Comparison of ENCODE assay signal across 8 cellular contexts in genomic region chr11:75351541-75352416, GRCh38. TPM values are rescaled to one million over a fixed set of nuclear protein-coding genes. Genes with fewer than 3 reads are reported as not detected.
DNase-seq lines count a peak whose midpoint lies in the region; ATAC-seq, FAIRE-seq and TF ChIP-seq lines count a peak whose summit lies in the region.

ARRB1 (minus strand) TSS chr11:75351661; CDS start chr11:75351607, 54 bp downstream.

- BruUV-seq in K562 (replicated peaks; lab: Mats Ljungman, UMichigan): TSS peak; percentile 87

- peak; percentile 49 to 84 (median 74) for DNase-seq in CD4-positive, CD25-positive, alpha-beta regulatory T cell
- DNase-seq in HTR-8/SVneo (ENCODE audit: insufficient read length, low spot score) (no peak), T-helper 22 cell (ENCODE audit: low read depth) (peak; percentile 61), K562 (ENCODE audit: extremely low read depth in 1 of 4, low spot score in 3 of 4) (peak; percentile 89 to 93 (median 92)), sigmoid colon (peak; percentile 82), RCC 7860 (ENCODE audit: low spot score) (no peak)

- H3K9ac ChIP-seq in K562 (ENCODE audit: insufficient read depth in 1 of 2, low read depth in 2 of 2, low read length in 2 of 2) (peak within 1 kb of the TSS; percentile 86 to 99), iPS-15b (ENCODE audit: low read depth, low read length) (peak within 1 kb of the TSS; percentile 65)

- H3K4me2 ChIP-seq in K562 (ENCODE audit: insufficient read depth, low read length): peak within 1 kb of the TSS; percentile 100

- peak; percentile 73; the same call in 1 of the 2 replicates for TF ChIP-seq POLR2A in K562 (conservative IDR thresholded peaks at IDR 0.05)
- peak in 1 of 2 donors; percentile 10 for TF ChIP-seq POLR2A in sigmoid colon (IDR thresholded peaks at IDR 0.05)

- WGBS in K562 (ENCODE audit: insufficient coverage, low coverage, missing lambda C conversion rate): under 1% methylated on average over 28 of the region's 95 CpGs
- 1% methylated on average over 95 of the region's 95 CpGs for WGBS in sigmoid colon, 2 donors

- no peaks in the 10 kb centered on the region for H3K27me3 ChIP-seq in CD4-positive, CD25-positive, alpha-beta regulatory T cell (ENCODE audit: control insufficient read depth, insufficient read depth, low read length)
- H3K27me3 ChIP-seq in K562 (ENCODE audit: control insufficient read depth in 2 of 2, insufficient read depth in 2 of 2, low read length in 2 of 2) (no peaks in the 10 kb centered on the region), iPS-15b (ENCODE audit: control insufficient read depth, insufficient read depth, low read length) (peaks cover 5% of the 10 kb centered on the region), sigmoid colon (no peaks in the 10 kb centered on the region)

- ATAC-seq in CD4-positive, CD25-positive, alpha-beta regulatory T cell (ENCODE audit: low read depth in 2 of 2): peak; percentile 70 to 72
- ATAC-seq in K562 (peak; percentile 85), HG03571 (IDR thresholded peaks at IDR 0.05; ENCODE audit: unreplicated experiment) (no peak)

- peaks cover 13 to 71% (median 41%) of the 10 kb centered on the region in 4 donors for H3K4me1 Mint-ChIP-seq in CD4-positive, CD25-positive, alpha-beta regulatory T cell

- peak; percentile 36; the same call in 1 of the 2 replicates for TF ChIP-seq EP300 in K562 (IDR thresholded peaks at IDR 0.05; ENCODE audit: low read length)
- TF ChIP-seq EP300 in sigmoid colon (IDR thresholded peaks at IDR 0.05): no peak

- no peaks in the 10 kb centered on the region for H3K36me3 ChIP-seq in CD4-positive, CD25-positive, alpha-beta regulatory T cell (ENCODE audit: control insufficient read depth, insufficient read depth, low read length)
- H3K36me3 ChIP-seq in K562 (ENCODE audit: control insufficient read depth, insufficient read depth, low read length): peaks cover 17% of the 10 kb centered on the region; the same call in 1 of the 3 replicates
- H3K36me3 ChIP-seq in iPS-15b (ENCODE audit: control insufficient read depth, insufficient read depth, low read length): no peaks in the 10 kb centered on the region
- no peaks in the 10 kb centered on the region for H3K36me3 ChIP-seq in sigmoid colon

- POLR2A ChIA-PET in K562 (lab: Yijun Ruan, JAX): interaction anchor here (0.5 to 2.2 kb wide), 13 partner anchors 9 to 401 kb away, joined by 3 to 11 read pairs (median 4); partner anchors contain the start of gene RPS3

- H3K36me3 Mint-ChIP-seq in CD4-positive, CD25-positive, alpha-beta regulatory T cell: no peaks in the 10 kb centered on the region

- peaks cover 47% of the 10 kb centered on the region for H3K79me2 ChIP-seq in K562 (ENCODE audit: control insufficient read depth, insufficient read depth, low read length)

- H4K20me1 ChIP-seq in K562 (replicated peaks; ENCODE audit: control insufficient read depth, insufficient read depth, low read length): no peaks in the 10 kb centered on the region; the same call in 1 of the 2 replicates

- peak within 1 kb of the TSS; percentile 87 for H3K27ac ChIP-seq in CD4-positive, CD25-positive, alpha-beta regulatory T cell (ENCODE audit: insufficient read depth, low read length, poor library complexity, severe bottlenecking)
- peak within 1 kb of the TSS; percentile 81 for H3K27ac ChIP-seq in K562 (ENCODE audit: extremely low read depth, low read depth, low read length)
- H3K27ac ChIP-seq in sigmoid colon: peak within 1 kb of the TSS; percentile 97 to 98 (median 97)

- peak within 1 kb of the TSS; percentile 91 for H2AFZ ChIP-seq in K562 (ENCODE audit: low read depth, low read length)

- peaks cover 0 to 2% (median 0%) of the 10 kb centered on the region in 7 donors for H3K9me3 Mint-ChIP-seq in CD4-positive, CD25-positive, alpha-beta regulatory T cell

- FAIRE-seq in HTR-8/SVneo (lab: Jason Lieb, UNC) (peak; percentile 66), K562 (lab: Jason Lieb, UNC) (peak; percentile 81), RCC 7860 (lab: Jason Lieb, UNC) (no peak)

- in situ Hi-C loops in K562 (cut with MboI): no loop called here

- H3K4me3 ChIP-seq in CD4-positive, CD25-positive, alpha-beta regulatory T cell (ENCODE audit: low read depth, low read length): peak within 1 kb of the TSS; percentile 86
- H3K4me3 ChIP-seq in K562 (peak within 1 kb of the TSS; percentile 69), iPS-15b (ENCODE audit: low read depth, low read length) (peak within 1 kb of the TSS; percentile 59), sigmoid colon (peak within 1 kb of the TSS; percentile 86 to 97 (median 94))

- intact Hi-C loops in K562 (cut with micrococcal nuclease) (loop anchor here (1.0 kb wide), 1 partner anchor 33 kb away; no protein-coding TSS in a partner anchor), sigmoid colon (cut with DNase I) (no loop called here)

- H3K4me1 ChIP-seq in CD4-positive, CD25-positive, alpha-beta regulatory T cell (ENCODE audit: control insufficient read depth, insufficient read depth, low read length, poor library complexity, severe bottlenecking): peaks cover 34% of the 10 kb centered on the region
- H3K4me1 ChIP-seq in K562 (replicated peaks in 1 of 2; ENCODE audit: control insufficient read depth in 2 of 2, insufficient read depth in 2 of 2, low read length in 2 of 2): peaks cover 43 to 51% of the 10 kb centered on the region in 2 experiments
- peaks cover 18% of the 10 kb centered on the region for H3K4me1 ChIP-seq in iPS-15b (ENCODE audit: control insufficient read depth, insufficient read depth, low read length)
- peaks cover 0 to 56% (median 53%) of the 10 kb centered on the region in 4 donors for H3K4me1 ChIP-seq in sigmoid colon

- H3K27me3 Mint-ChIP-seq in CD4-positive, CD25-positive, alpha-beta regulatory T cell: no peaks in the 10 kb centered on the region

- peak within 1 kb of the TSS; percentile 91 to 99 (median 94) for H3K4me3 Mint-ChIP-seq in CD4-positive, CD25-positive, alpha-beta regulatory T cell

- H3K9me1 ChIP-seq in K562 (ENCODE audit: control insufficient read depth, insufficient read depth, low read length): no peaks in the 10 kb centered on the region

- TF ChIP-seq RAD21 in K562 (CRISPR knock-in tag; conservative IDR thresholded peaks at IDR 0.05 in 1 of 2, IDR thresholded peaks at IDR 0.05 in 1 of 2): no peak; a peak in 2 of 4 replicates

- no peaks in the 10 kb centered on the region for H3K9me3 ChIP-seq in CD4-positive, CD25-positive, alpha-beta regulatory T cell (ENCODE audit: control insufficient read depth in 2 of 2, low read length in 2 of 2)
- no peaks in the 10 kb centered on the region for H3K9me3 ChIP-seq in K562 (replicated peaks; ENCODE audit: control insufficient read depth, insufficient read depth, low read depth, low read length)
- H3K9me3 ChIP-seq in iPS-15b (ENCODE audit: control insufficient read depth, insufficient read depth, low read length): no peaks in the 10 kb centered on the region
- H3K9me3 ChIP-seq in sigmoid colon: no peaks in the 10 kb centered on the region

- CTCF ChIA-PET in K562 (lab: Yijun Ruan, JAX; ENCODE audit: low intra/inter-chr PET ratio): interaction anchor here (1.1 kb wide), 1 partner anchor 33 kb away, joined by 4 read pairs; no protein-coding TSS in a partner anchor

- TF ChIP-seq CTCF in K562 (IDR thresholded peaks at IDR 0.05 in 2 of 3, conservative IDR thresholded peaks at IDR 0.05 in 1 of 3; ENCODE audit: insufficient read depth in 2 of 3, low read depth in 1 of 3, low read length in 3 of 3) (peak; percentile 62 to 75 (median 68); a peak in 4 of 6 replicates), sigmoid colon (IDR thresholded peaks at IDR 0.05) (no peak)

- peak within 1 kb of the TSS; percentile 93 to 96 (median 94) for H3K27ac Mint-ChIP-seq in CD4-positive, CD25-positive, alpha-beta regulatory T cell

TF ChIP-seq in K562, 482 proteins besides CTCF, POLR2A, EP300 and RAD21 (continues in another document):
- TF ChIP-seq HNRNPLL (IDR thresholded peaks at IDR 0.05; ENCODE audit: low read depth, low read length, poor library complexity, severe bottlenecking) (peak; percentile 20), NFXL1 (CRISPR knock-in tag; IDR thresholded peaks at IDR 0.05) (no peak), PRPF4 (IDR thresholded peaks at IDR 0.05; ENCODE audit: insufficient read depth, low read depth, low read length, poor library complexity, severe bottlenecking) (peak; percentile 31), NCOA2 (IDR thresholded peaks at IDR 0.05; ENCODE audit: partially characterized antibody in 2 of 2) (no peak), CBFA2T2 (conservative IDR thresholded peaks at IDR 0.05) (0 out of 2 replicates have a peak, but pooled peaks have one; percentile 2), DMBX1 (CRISPR knock-in tag; IDR thresholded peaks at IDR 0.05; ENCODE audit: borderline replicate concordance) (no peak), MYBL2 (IDR thresholded peaks at IDR 0.05; ENCODE audit: low read depth) (no peak), MYBL2 (CRISPR knock-in tag; IDR thresholded peaks at IDR 0.05; ENCODE audit: borderline replicate concordance) (no peak)

RNA-seq across cellular contexts. Expression of gene ARRB1, which starts in this region (rescaled TPM):
- 36.1 TPM for total RNA-seq in CD4-positive, CD25-positive, alpha-beta regulatory T cell
- polyA plus RNA-seq in CD4-positive, CD25-positive, alpha-beta regulatory T cell: 1 to 10 TPM; 5.1 to 8.0 (median 5.8) TPM
- 58.4 and 169 TPM in 2 replicates for total RNA-seq in K562 (2011; cell fraction: chromatin; rRNA removed; ENCODE audit: low replicate concordance)
- 93.3 and 107 TPM in 2 replicates for total RNA-seq in K562 (2011; cell fraction: nucleolus; rRNA removed)
- total RNA-seq in K562 (2011; cell fraction: nucleoplasm; rRNA removed): 70.8 and 73.7 TPM in 2 replicates
- total RNA-seq in K562 (2014; rRNA removed) (21.8 and 27.6 TPM in 2 replicates), K562 (2014; rRNA removed; fragmentation: Illumina TruSeq; extraction: Trizol) (22.9 and 28.5 TPM in 2 replicates), K562 (2015; rRNA removed; fragmentation: Illumina TruSeq; extraction: Trizol) (41.7 and 43.5 TPM in 2 replicates), K562 (2021) (43.6 and 45.4 TPM in 2 replicates), sigmoid colon (10 to 100 TPM; 38.5 to 96.7 (median 55.2) TPM)
- polyA plus RNA-seq in K562 (2011; rRNA removed) (26.2 and 30.8 TPM in 2 replicates), K562 (2014; fragmentation: Illumina TruSeq; extraction: Trizol) (35.6 and 38.4 TPM in 2 replicates), K562 (2014; fragmentation: Nextera tagmentation; extraction: Ambion mirVana) (10 to 100 TPM in 1 of 2 experiments, 1 to 10 TPM in 1; 6.6 to 13.1 TPM), K562 (2014; rRNA removed) (24.2 and 30.6 TPM in 2 replicates), sigmoid colon (10 to 100 TPM; 24.0 to 45.6 (median 32.4) TPM)
- 28.6 and 44.2 TPM in 2 replicates for polyA plus RNA-seq in K562 (2011; cell fraction: cytosol; rRNA removed)
- polyA plus RNA-seq in K562 (2011; cell fraction: nucleus; rRNA removed): 30.8 and 44.9 TPM in 2 replicates
- 33.4 and 35.1 TPM in 2 replicates for polyA plus RNA-seq in K562 (2012)
- 80.3 and 121 TPM in 2 replicates for polyA minus RNA-seq in K562 (2011; rRNA and poly(A)+ RNA removed)
- polyA minus RNA-seq in K562 (2011; cell fraction: cytosol; rRNA and poly(A)+ RNA removed): 31.7 and 45.7 TPM in 2 replicates
- 63.5 and 65.3 TPM in 2 replicates for polyA minus RNA-seq in K562 (2011; cell fraction: nucleus; rRNA and poly(A)+ RNA removed)

Comparison
In these comparisons a context has a peak if more than half of its experiments do, and no peak if none do; other contexts are left out.
1. DNase-seq: peak in CD4-positive, CD25-positive, alpha-beta regulatory T cell (3 of 3), T-helper 22 cell (single experiment), K562 (4 of 4) and sigmoid colon (single experiment); none in HTR-8/SVneo (single experiment) and RCC 7860 (single experiment).
2. CTCF ChIP-seq: peak in K562 (3 of 3); none in sigmoid colon (0 of 4).
3. Peak in every context shown above with its lines, with median percentiles within 50 percentile points of each other: H3K27ac ChIP-seq and H3K4me3 ChIP-seq.